ENCODE assay signal across 9 cellular contexts in the genomic region with DNA sequence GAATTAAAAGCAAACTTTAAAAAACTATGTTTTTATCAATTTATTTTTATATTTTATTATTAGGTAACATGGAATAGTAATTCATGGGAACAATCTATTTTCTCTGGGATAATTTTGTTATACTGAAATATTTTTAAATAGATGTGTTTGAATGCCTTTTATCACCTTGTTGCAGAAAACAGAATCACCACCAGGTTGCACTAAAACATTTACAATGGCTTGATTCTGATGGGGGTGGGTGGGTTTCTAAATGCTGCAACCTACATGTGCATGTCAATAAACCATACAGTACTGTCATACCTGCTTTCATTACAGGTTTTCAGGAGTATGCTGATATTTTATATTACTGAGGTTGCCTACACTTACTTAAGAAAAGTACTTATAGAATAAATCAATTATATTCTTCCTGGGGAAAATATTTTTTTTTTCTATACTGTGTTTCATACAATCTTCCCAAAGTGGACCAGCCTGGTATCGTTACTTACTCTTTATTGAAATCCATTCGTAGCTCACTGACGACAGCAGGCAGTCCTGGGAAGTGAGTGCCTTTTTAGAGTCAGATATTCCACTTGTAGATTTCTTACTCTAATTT.
DNase-seq lines count a peak whose midpoint lies in the region; ATAC-seq, FAIRE-seq and TF ChIP-seq lines count a peak whose summit lies in the region.
"Had no signal": no experiment of that assay in that cellular context is flagged by ENCODE, and none has a peak within 500 bp of the region (broad histone marks: within the 10 kb centered on the region; RNA-seq: fewer than 3 reads in every experiment).

No MANE protein-coding gene starts in this region.

- H3K36me3 ChIP-seq in astrocyte (ENCODE audit: insufficient read depth, low read length) (no peaks in the 10 kb centered on the region), lower lobe of right lung (no peaks in the 10 kb centered on the region)

- H3K9me3 Mint-ChIP-seq in activated T-cell treated with anti-CD3 and anti-CD28 coated beads, Interleukin-2, amount 50 U/mL, for 4 hours, result no peaks in the 10 kb centered on the region
- no peaks in the 10 kb centered on the region for H3K9me3 Mint-ChIP-seq in astrocyte (ENCODE audit: unreplicated experiment)
- H3K9me3 Mint-ChIP-seq: activated naive CD8-positive, alpha-beta T cell treated with anti-CD3 and anti-CD28 coated beads, Interleukin-2, amount 10 ng/mL, durations not matched to agents 7 days and 5 days had no signal

- no peak overlapping the region for H2AFZ ChIP-seq in astrocyte (ENCODE audit: low read depth, low read length)

- no peak overlapping the region for H3K4me2 ChIP-seq in astrocyte (ENCODE audit: low read length)

- H3K4me3 ChIP-seq in astrocyte (ENCODE audit: insufficient read depth, low read depth, low read length) (no peak overlapping the region), lower lobe of right lung (no peak overlapping the region)

- H3K36me3 Mint-ChIP-seq in activated T-cell treated with anti-CD3 and anti-CD28 coated beads, Interleukin-2, amount 50 U/mL, for 4 hours (ENCODE audit: insufficient read depth), result no peaks in the 10 kb centered on the region
- H3K36me3 Mint-ChIP-seq in astrocyte (ENCODE audit: low read depth, unreplicated experiment), result no peaks in the 10 kb centered on the region

- H3K27me3 Mint-ChIP-seq in activated T-cell treated with anti-CD3 and anti-CD28 coated beads, Interleukin-2, amount 50 U/mL, for 4 hours (ENCODE audit: low read depth), result no peaks in the 10 kb centered on the region
- no peaks in the 10 kb centered on the region for H3K27me3 Mint-ChIP-seq in astrocyte (ENCODE audit: low read depth, unreplicated experiment)
- H3K27me3 Mint-ChIP-seq: activated naive CD8-positive, alpha-beta T cell treated with anti-CD3 and anti-CD28 coated beads, Interleukin-2, amount 10 ng/mL, durations not matched to agents 7 days and 5 days had no signal

- no peak overlapping the region for H3K27ac ChIP-seq in astrocyte (ENCODE audit: low read depth, low read length)
- H3K27ac ChIP-seq in lower lobe of right lung, result no peak overlapping the region

- no peaks in the 10 kb centered on the region for H3K79me2 ChIP-seq in astrocyte (ENCODE audit: insufficient read depth, low read length)

- peak; percentile 49 for FAIRE-seq in astrocyte (lab: Jason Lieb, UNC)

- ATAC-seq in activated T-cell treated with anti-CD3 and anti-CD28 coated beads, Interleukin-2, amount 50 U/mL, for 4 hours, result peak; percentile 43 to 53
- no peak for ATAC-seq in lower lobe of right lung
- ATAC-seq in GM19397 (IDR thresholded peaks at IDR 0.05; ENCODE audit: unreplicated experiment), result no peak

- H3K27me3 ChIP-seq in astrocyte (ENCODE audit: insufficient read depth, low read length), result no peaks in the 10 kb centered on the region
- no peaks in the 10 kb centered on the region for H3K27me3 ChIP-seq in lower lobe of right lung (ENCODE audit: low read depth)

- no peak overlapping the region for H3K4me3 Mint-ChIP-seq in activated T-cell treated with anti-CD3 and anti-CD28 coated beads, Interleukin-2, amount 50 U/mL, for 4 hours
- H3K4me3 Mint-ChIP-seq in astrocyte (ENCODE audit: unreplicated experiment), result no peak overlapping the region
- H3K4me3 Mint-ChIP-seq: activated naive CD8-positive, alpha-beta T cell treated with anti-CD3 and anti-CD28 coated beads, Interleukin-2, amount 10 ng/mL, durations not matched to agents 7 days and 5 days had no signal

- H3K4me1 Mint-ChIP-seq in activated T-cell treated with anti-CD3 and anti-CD28 coated beads, Interleukin-2, amount 50 U/mL, for 4 hours (ENCODE audit: low read depth), result peaks cover 2% of the 10 kb centered on the region
- peaks cover 25% of the 10 kb centered on the region for H3K4me1 Mint-ChIP-seq in astrocyte (ENCODE audit: low read depth, unreplicated experiment)

- H3K4me1 ChIP-seq in astrocyte (ENCODE audit: insufficient read depth, low read length), result peaks cover 10% of the 10 kb centered on the region
- H3K4me1 ChIP-seq in lower lobe of right lung, result peaks cover 4% of the 10 kb centered on the region

- H3K9me3 ChIP-seq in astrocyte (ENCODE audit: insufficient read depth, low read depth, low read length) (no peaks in the 10 kb centered on the region), lower lobe of right lung (no peaks in the 10 kb centered on the region)

- H3K27ac Mint-ChIP-seq in astrocyte (ENCODE audit: unreplicated experiment), result no peak overlapping the region
- H3K27ac Mint-ChIP-seq: activated naive CD8-positive, alpha-beta T cell treated with anti-CD3 and anti-CD28 coated beads, Interleukin-2, amount 10 ng/mL, durations not matched to agents 7 days and 5 days had no signal

- TF ChIP-seq CTCF in astrocyte (IDR thresholded peaks at IDR 0.05; ENCODE audit: insufficient read depth, low read depth, low read length), result peak; percentile 56
- peak; percentile 42 for TF ChIP-seq CTCF in lower lobe of right lung (IDR thresholded peaks at IDR 0.05)

- intact Hi-C loops in lower lobe of right lung (cut with DNase I) (no loop called here), posterior cingulate gyrus (cut with DNase I) (loop anchor here (5.0 to 10.0 kb wide), 2 partner anchors 343 to 476 kb away; no protein-coding TSS in a partner anchor)

- H3K9ac ChIP-seq in astrocyte (ENCODE audit: low read length), result no peak overlapping the region

- no peaks in the 10 kb centered on the region for H4K20me1 ChIP-seq in astrocyte (ENCODE audit: insufficient read depth, low read length)

- DNase-seq in activated T-cell treated with anti-CD3 and anti-CD28 coated beads, Interleukin-2, amount 50 U/mL, for 4 hours, result no peak
- DNase-seq in activated T-cell treated with anti-CD3 and anti-CD28 coated beads for 4 hours (no peak), NCI-H1105 (lab: John Stamatoyannopoulos, UW) (peak; percentile 37), astrocyte (ENCODE audit: low read depth) (peak; percentile 31), lower lobe of right lung (no peak), posterior cingulate gyrus (no peak)
- no peak for DNase-seq in activated CD8-positive, alpha-beta memory T cell treated with anti-CD3 and anti-CD28 coated beads, Interleukin-2, amount 50 U/mL, for 4 hours
- DNase-seq: activated naive CD8-positive, alpha-beta T cell treated with anti-CD3 and anti-CD28 coated beads, Interleukin-2, amount 10 ng/mL, durations not matched to agents 7 days and 5 days had no signal

Comparison
In these comparisons a context has a peak if more than half of its experiments do, and no peak if none do; other contexts are left out.
1. ATAC-seq: peak in activated T-cell treated with anti-CD3 and anti-CD28 coated beads, Interleukin-2, amount 50 U/mL, for 4 hours (2 of 2); none in lower lobe of right lung (0 of 2) and GM19397 (single experiment).
2. DNase-seq: peak in NCI-H1105 (single experiment) and astrocyte (single experiment); none in activated T-cell treated with anti-CD3 and anti-CD28 coated beads, Interleukin-2, amount 50 U/mL, for 4 hours (single experiment), activated T-cell treated with anti-CD3 and anti-CD28 coated beads for 4 hours (single experiment), lower lobe of right lung (single experiment), posterior cingulate gyrus (0 of 10) and activated CD8-positive, alpha-beta memory T cell treated with anti-CD3 and anti-CD28 coated beads, Interleukin-2, amount 50 U/mL, for 4 hours (single experiment).